ENCODE assay signal across 14 cellular contexts in genomic region chr19:46620716-46621115, GRCh38. TPM values are rescaled to one million over a fixed set of nuclear protein-coding genes. Genes with fewer than 3 reads are reported as not detected.
A peak's percentile ranks its signal among the peaks of the same experiment; 100 is the strongest.
DNase-seq lines count a peak whose midpoint lies in the region; ATAC-seq lines count a peak whose summit lies in the region.
"Had no signal": no experiment of that assay in that cellular context is flagged by ENCODE, and none has a peak within 500 bp of the region (broad histone marks: within the 10 kb centered on the region; RNA-seq: fewer than 3 reads in every experiment).

No MANE protein-coding gene starts in this region.

- H3K27ac Mint-ChIP-seq in T-helper 1 cell treated with Interleukin-12 subunit alpha and Interleukin-12 subunit beta and Interleukin-4 antibody, amounts not matched to agents 30 μg/mL and 1 μg/mL, for 36 hours, result peak overlapping the region; percentile 92
- H3K27ac Mint-ChIP-seq in activated naive CD8-positive, alpha-beta T cell treated with anti-CD3 and anti-CD28 coated beads, Interleukin-2, amount 10 ng/mL, durations not matched to agents 7 days and 5 days, result peak overlapping the region; percentile 93

- no peaks in the 10 kb centered on the region for H3K27me3 Mint-ChIP-seq in T-helper 1 cell treated with Interleukin-12 subunit alpha and Interleukin-12 subunit beta and Interleukin-4 antibody, amounts not matched to agents 30 μg/mL and 1 μg/mL, for 36 hours (ENCODE audit: low read depth)
- no peaks in the 10 kb centered on the region for H3K27me3 Mint-ChIP-seq in activated naive CD8-positive, alpha-beta T cell treated with anti-CD3 and anti-CD28 coated beads, Interleukin-2, amount 10 ng/mL, durations not matched to agents 7 days and 5 days

- H3K4me3 Mint-ChIP-seq in T-helper 1 cell treated with Interleukin-12 subunit alpha and Interleukin-12 subunit beta and Interleukin-4 antibody, amounts not matched to agents 30 μg/mL and 1 μg/mL, for 36 hours, result peak overlapping the region; percentile 88
- no peak overlapping the region for H3K4me3 Mint-ChIP-seq in activated naive CD8-positive, alpha-beta T cell treated with anti-CD3 and anti-CD28 coated beads, Interleukin-2, amount 10 ng/mL, durations not matched to agents 7 days and 5 days

- POLR2A ChIA-PET in activated naive CD8-positive, alpha-beta T cell treated with anti-CD3 and anti-CD28 coated beads, Interleukin-2, amount 10 ng/mL, durations not matched to agents 7 days and 5 days (lab: Charles Lee), result interaction anchor here (1.0 to 1.6 kb wide), 2 partner anchors 9 to 11 kb away, joined by 3 read pairs; no protein-coding TSS in a partner anchor

- no peaks in the 10 kb centered on the region for H3K9me3 Mint-ChIP-seq in T-helper 1 cell treated with Interleukin-12 subunit alpha and Interleukin-12 subunit beta and Interleukin-4 antibody, amounts not matched to agents 30 μg/mL and 1 μg/mL, for 36 hours
- no peaks in the 10 kb centered on the region for H3K9me3 Mint-ChIP-seq in activated naive CD8-positive, alpha-beta T cell treated with anti-CD3 and anti-CD28 coated beads, Interleukin-2, amount 10 ng/mL, durations not matched to agents 7 days and 5 days

- peaks cover 36% of the 10 kb centered on the region for H3K36me3 Mint-ChIP-seq in T-helper 1 cell treated with Interleukin-12 subunit alpha and Interleukin-12 subunit beta and Interleukin-4 antibody, amounts not matched to agents 30 μg/mL and 1 μg/mL, for 36 hours (ENCODE audit: low read depth)
- peaks cover 2% of the 10 kb centered on the region for H3K36me3 Mint-ChIP-seq in activated naive CD8-positive, alpha-beta T cell treated with anti-CD3 and anti-CD28 coated beads, Interleukin-2, amount 10 ng/mL, durations not matched to agents 7 days and 5 days
- H3K36me3 Mint-ChIP-seq: brain had no signal

- no peak for ATAC-seq in activated naive CD8-positive, alpha-beta T cell treated with anti-CD3 and anti-CD28 coated beads, Interleukin-2, amount 10 ng/mL, durations not matched to agents 7 days and 5 days (ENCODE audit: low read depth)
- ATAC-seq in GM21360 (IDR thresholded peaks at IDR 0.05; ENCODE audit: unreplicated experiment), result no peak
- ATAC-seq: A549 had no signal

- H3K27ac ChIP-seq in skin epidermis, result peak overlapping the region in 11 of 21 experiments; percentile 16 to 60 (median 30)
- H3K27ac ChIP-seq: A549 had no signal

- peak overlapping the region in 1 of 7 experiments; percentile 18 for H3K4me3 ChIP-seq in skin epidermis
- H3K4me3 ChIP-seq: A549 had no signal

- H3K4me1 Mint-ChIP-seq in T-helper 1 cell treated with Interleukin-12 subunit alpha and Interleukin-12 subunit beta and Interleukin-4 antibody, amounts not matched to agents 30 μg/mL and 1 μg/mL, for 36 hours (ENCODE audit: low read depth), result peaks cover 64% of the 10 kb centered on the region
- peaks cover 60% of the 10 kb centered on the region for H3K4me1 Mint-ChIP-seq in activated naive CD8-positive, alpha-beta T cell treated with anti-CD3 and anti-CD28 coated beads, Interleukin-2, amount 10 ng/mL, durations not matched to agents 7 days and 5 days

- no peak for DNase-seq in T-helper 1 cell
- DNase-seq in activated naive CD8-positive, alpha-beta T cell treated with anti-CD3 and anti-CD28 coated beads, Interleukin-2, amount 10 ng/mL, durations not matched to agents 7 days and 5 days, result no peak
- peak; percentile 85 for DNase-seq in hepatic stellate cell (ENCODE audit: low spot score)
- DNase-seq in GOT3 (lab: John Stamatoyannopoulos, UW), result no peak
- DNase-seq in NK-92 treated with Interleukin-12 subunit alpha and Interleukin-12 subunit beta, amount 100 ng/mL, for 24 hours (lab: John Stamatoyannopoulos, UW), result no peak
- DNase-seq: activated CD4-positive, alpha-beta T cell treated with anti-CD3 and anti-CD28 coated beads for 4 hours; NCI-H1694 treated with DMSO at 0.1 percent for 48 hours; RPMI8226 had no signal

RNA-seq across cellular contexts. Expression of gene PTGIR, which starts 4.2 kb away (rescaled TPM):
- 1 to 10 TPM; 8.0 to 8.5 TPM for total RNA-seq in activated naive CD8-positive, alpha-beta T cell treated with anti-CD3 and anti-CD28 coated beads, Interleukin-2, amount 10 ng/mL, durations not matched to agents 7 days and 5 days

RNA-seq across cellular contexts. Expression of gene GNG8, which starts 15.3 kb away (rescaled TPM):
- 1 to 10 TPM in 1 of 2 experiments, not detected in 1; 2.4 TPM for total RNA-seq in activated naive CD8-positive, alpha-beta T cell treated with anti-CD3 and anti-CD28 coated beads, Interleukin-2, amount 10 ng/mL, durations not matched to agents 7 days and 5 days
- total RNA-seq: osteocyte had no signal

RNA-seq across cellular contexts. Expression of gene CALM3, which starts 19.6 kb away (rescaled TPM):
- 100 to 1,000 TPM; 485 to 503 TPM for total RNA-seq in activated naive CD8-positive, alpha-beta T cell treated with anti-CD3 and anti-CD28 coated beads, Interleukin-2, amount 10 ng/mL, durations not matched to agents 7 days and 5 days

RNA-seq across cellular contexts. Expression of gene DACT3, which starts 40.3 kb away (rescaled TPM):
- total RNA-seq in activated naive CD8-positive, alpha-beta T cell treated with anti-CD3 and anti-CD28 coated beads, Interleukin-2, amount 10 ng/mL, durations not matched to agents 7 days and 5 days, result under 1 TPM; 0.42 to 0.48 TPM
